22 cellular contexts compared by ENCODE assay signal in genomic region chr13:113404366-113404722, GRCh38. TPM values are rescaled to one million over a fixed set of nuclear protein-coding genes. Genes with fewer than 3 reads are reported as not detected.
"Had no signal": no experiment of that assay in that cellular context is flagged by ENCODE, and none has a peak within 500 bp of the region (broad histone marks: within the 10 kb centered on the region; RNA-seq: fewer than 3 reads in every experiment).

No MANE protein-coding gene starts in this region.

- H3K9me3 ChIP-seq: body of pancreas, prostate gland, right lobe of liver, SJSA1, testis, upper lobe of right lung had no signal

- H3K9ac ChIP-seq: neural progenitor cell had no signal

- H3K9me3 Mint-ChIP-seq: activated T-helper 1 cell treated with anti-CD3 and anti-CD28 coated beads, Interleukin-12 subunit alpha, Interleukin-12 subunit beta, Interleukin-2, Interleukin-4 antibody, amounts not matched to agents 30 ng/mL and 10 ng/mL and 1 ng/mL, durations not matched to agents 14 hours and 24 hours and 36 hours; naive thymus-derived CD4-positive, alpha-beta T cell; neural progenitor cell; stimulated activated effector memory CD8-positive, alpha-beta T cell treated with anti-CD3 and anti-CD28 coated beads, Interleukin-12 subunit alpha, Interleukin-12 subunit beta, amount 100 ng/mL, for 72 hours had no signal

- H3K36me3 ChIP-seq: neural progenitor cell, prostate gland, right lobe of liver, upper lobe of right lung had no signal

- H3K27ac ChIP-seq: body of pancreas, dorsolateral prefrontal cortex, neural progenitor cell, prostate gland, right lobe of liver, testis, upper lobe of right lung had no signal

- H3K27me3 ChIP-seq: body of pancreas, neural progenitor cell, right lobe of liver, SJSA1, testis had no signal

- H3K27ac Mint-ChIP-seq: activated naive CD8-positive, alpha-beta T cell; activated T-helper 1 cell treated with anti-CD3 and anti-CD28 coated beads, Interleukin-12 subunit alpha, Interleukin-12 subunit beta, Interleukin-2, Interleukin-4 antibody, amounts not matched to agents 30 ng/mL and 10 ng/mL and 1 ng/mL, durations not matched to agents 14 hours and 24 hours and 36 hours; naive thymus-derived CD4-positive, alpha-beta T cell; stimulated activated effector memory CD8-positive, alpha-beta T cell treated with anti-CD3 and anti-CD28 coated beads, Interleukin-12 subunit alpha, Interleukin-12 subunit beta, amount 100 ng/mL, for 72 hours had no signal

- H3K4me2 ChIP-seq: neural progenitor cell, smooth muscle cell had no signal

- DNase-seq: activated CD4-positive, alpha-beta T cell treated with anti-CD3 and anti-CD28 coated beads for 4 hours; activated CD8-positive, alpha-beta memory T cell treated with anti-CD3 and anti-CD28 coated beads for 24 hours; activated gamma-delta T cell treated with Interleukin-2 at 50 U/mL for 16 hours; body of pancreas; erythroblast; foreskin melanocyte; mesenchymal stem cell; naive thymus-derived CD4-positive, alpha-beta T cell; stimulated activated CD4-positive, alpha-beta T cell treated with anti-CD3 and anti-CD28 coated beads, Interleukin-4, amount 100 ng/mL, for 24 hours; SW 1271; T-helper 2 cell; testis had no signal

- H3K36me3 Mint-ChIP-seq: activated naive CD8-positive, alpha-beta T cell; neural progenitor cell; stimulated activated effector memory CD8-positive, alpha-beta T cell treated with anti-CD3 and anti-CD28 coated beads, Interleukin-12 subunit alpha, Interleukin-12 subunit beta, amount 100 ng/mL, for 72 hours had no signal

- H3K4me3 ChIP-seq: body of pancreas, dorsolateral prefrontal cortex, neural progenitor cell, prostate gland, right lobe of liver, SJSA1, smooth muscle cell, testis, upper lobe of right lung had no signal

- ATAC-seq: body of pancreas; right lobe of liver; stimulated activated effector memory CD8-positive, alpha-beta T cell treated with anti-CD3 and anti-CD28 coated beads, Interleukin-12 subunit alpha, Interleukin-12 subunit beta, amount 100 ng/mL, for 72 hours; upper lobe of right lung had no signal

- H3K4me3 Mint-ChIP-seq: activated naive CD8-positive, alpha-beta T cell; activated T-helper 1 cell treated with anti-CD3 and anti-CD28 coated beads, Interleukin-12 subunit alpha, Interleukin-12 subunit beta, Interleukin-2, Interleukin-4 antibody, amounts not matched to agents 30 ng/mL and 10 ng/mL and 1 ng/mL, durations not matched to agents 14 hours and 24 hours and 36 hours; naive thymus-derived CD4-positive, alpha-beta T cell; neural progenitor cell; stimulated activated effector memory CD8-positive, alpha-beta T cell treated with anti-CD3 and anti-CD28 coated beads, Interleukin-12 subunit alpha, Interleukin-12 subunit beta, amount 100 ng/mL, for 72 hours had no signal

- H3K4me1 Mint-ChIP-seq: naive thymus-derived CD4-positive, alpha-beta T cell; stimulated activated effector memory CD8-positive, alpha-beta T cell treated with anti-CD3 and anti-CD28 coated beads, Interleukin-12 subunit alpha, Interleukin-12 subunit beta, amount 100 ng/mL, for 72 hours had no signal

- H3K4me1 ChIP-seq: body of pancreas, prostate gland, right lobe of liver, testis, upper lobe of right lung had no signal

RNA-seq across cellular contexts. Expression of gene GRTP1, which starts 40.4 kb away (rescaled TPM):
- total RNA-seq: activated T-helper 1 cell treated with anti-CD3 and anti-CD28 coated beads, Interleukin-12 subunit alpha, Interleukin-12 subunit beta, Interleukin-2, Interleukin-4 antibody, amounts not matched to agents 30 ng/mL and 10 ng/mL and 1 ng/mL, durations not matched to agents 14 hours and 24 hours and 36 hours had no signal
